ENCODE assay signal across 23 cellular contexts in genomic region chr9:68562456-68562855, GRCh38. TPM values are rescaled to one million over a fixed set of nuclear protein-coding genes. Genes with fewer than 3 reads are reported as not detected.
"Had no signal": no experiment of that assay in that cellular context is flagged by ENCODE, and none has a peak within 500 bp of the region (broad histone marks: within the 10 kb centered on the region; RNA-seq: fewer than 3 reads in every experiment).

No MANE protein-coding gene starts in this region.

- DNase-seq: cortex of kidney; effector memory CD4-positive, alpha-beta T cell; gastrocnemius medialis; heart right ventricle; hypothalamus; left colon; left ventricle myocardium superior; mesenchymal stem cell; naive thymus-derived CD4-positive, alpha-beta T cell; nephron progenitor cell; small intestine; stimulated activated CD4-positive, alpha-beta T cell treated with anti-CD3 and anti-CD28 coated beads, Interleukin-12 subunit alpha, Interleukin-12 subunit beta, amount 100 ng/mL, for 4 hours; stimulated activated naive CD4-positive, alpha-beta T cell; trophoblast cell had no signal

- H3K27ac ChIP-seq: epithelial cell of prostate, gastrocnemius medialis, heart right ventricle had no signal

- H3K36me3 ChIP-seq: esophagus muscularis mucosa, gastrocnemius medialis, heart right ventricle had no signal

- ATAC-seq: gastrocnemius medialis; heart right ventricle; left colon; left ventricle myocardium superior; naive thymus-derived CD4-positive, alpha-beta T cell had no signal

- H3K27me3 ChIP-seq: esophagus muscularis mucosa, gastrocnemius medialis, heart right ventricle had no signal

- FAIRE-seq: small intestine had no signal

- H3K9me3 ChIP-seq: esophagus muscularis mucosa, gastrocnemius medialis, heart right ventricle had no signal

- H3K4me3 ChIP-seq: esophagus muscularis mucosa, gastrocnemius medialis, heart right ventricle, lung had no signal

RNA-seq across cellular contexts. Expression of gene TMEM252, which starts 21.8 kb away (rescaled TPM):
- total RNA-seq: fibroblast of villous mesenchyme; gastrocnemius medialis; kidney epithelial cell; left ventricle myocardium superior; lung; naive thymus-derived CD4-positive, alpha-beta T cell; osteoblast; pulmonary artery endothelial cell; urinary bladder had no signal
- polyA plus RNA-seq: lung; naive thymus-derived CD4-positive, alpha-beta T cell; thymus had no signal
